ENCODE assay signal across 20 cellular contexts in the genomic region with DNA sequence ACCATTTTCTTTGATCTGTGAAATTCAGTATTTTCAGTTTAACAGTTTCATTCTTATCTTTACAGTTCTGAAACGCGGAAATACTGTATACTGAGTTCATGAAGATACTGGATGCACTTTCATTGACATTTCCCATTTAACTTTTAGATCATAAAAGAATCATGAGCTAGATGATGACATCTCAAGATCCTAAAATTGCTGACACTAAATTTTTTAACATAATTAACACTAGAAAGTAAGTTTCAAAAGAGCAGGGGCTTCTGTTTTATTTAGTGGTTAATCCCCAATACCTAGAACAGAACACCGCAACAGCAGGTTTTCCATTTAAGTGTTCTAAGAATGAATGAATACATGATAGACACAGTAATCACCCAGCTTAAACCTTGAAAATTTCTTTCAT. TPM values are rescaled to one million over a fixed set of nuclear protein-coding genes. Genes with fewer than 3 reads are reported as not detected.
DNase-seq lines count a peak whose midpoint lies in the region; ATAC-seq, FAIRE-seq and TF ChIP-seq lines count a peak whose summit lies in the region.
"Had no signal": no experiment of that assay in that cellular context is flagged by ENCODE, and none has a peak within 500 bp of the region (broad histone marks: within the 10 kb centered on the region; RNA-seq: fewer than 3 reads in every experiment).

No MANE protein-coding gene starts in this region.

- H3K9me3 ChIP-seq in A549, result no peaks in the 10 kb centered on the region
- H3K9me3 ChIP-seq in IMR-90 (ENCODE audit: control insufficient read depth, insufficient read depth, low read length), result no peaks in the 10 kb centered on the region
- H3K9me3 ChIP-seq: Caco-2 had no signal

- H3K4me1 ChIP-seq in A549 (no peaks in the 10 kb centered on the region), IMR-90 (ENCODE audit: control insufficient read depth, insufficient read depth, low read length) (no peaks in the 10 kb centered on the region)
- H3K4me1 ChIP-seq: Caco-2 had no signal

- no peak overlapping the region for H2AK5ac ChIP-seq in IMR-90 (ENCODE audit: low read depth, low read length)

- intact Hi-C loops in IMR-90 (cut with micrococcal nuclease) (no loop called here), left colon (cut with DNase I, micrococcal nuclease) (no loop called here)

- H3K9me1 ChIP-seq in IMR-90 (ENCODE audit: insufficient read depth, low read length), result no peaks in the 10 kb centered on the region

- no peak overlapping the region for H2AK9ac ChIP-seq in IMR-90 (replicated peaks; ENCODE audit: low read depth, low read length, poor library complexity)

- no peak overlapping the region for H3K14ac ChIP-seq in IMR-90 (replicated peaks; ENCODE audit: low read depth, low read length)

- H3K56ac ChIP-seq in IMR-90 (ENCODE audit: extremely low read depth, insufficient read depth, low read length), result no peak overlapping the region

- DNase-seq in A549 (ENCODE audit: low read depth in 1 of 2, low spot score in 1 of 2) (no peak), IMR-90 (no peak), left colon (no peak), NCI-H2081 treated with DMSO at 0.1 percent for 48 hours (lab: John Stamatoyannopoulos, UW) (no peak)
- DNase-seq in activated naive CD4-positive, alpha-beta T cell (lab: John Stamatoyannopoulos, UW), result no peak
- DNase-seq: 8988T; AML-193; Caco-2; Calu3; CD4-positive, alpha-beta T cell; CD8-positive, alpha-beta T cell; DMS79 treated with DMSO at 0.1 percent for 48 hours; GF-D8 had no signal

- H2BK120ac ChIP-seq in IMR-90 (ENCODE audit: low read depth, low read length), result no peak overlapping the region

- FAIRE-seq in A549 (lab: Jason Lieb, UNC), result no peak
- FAIRE-seq: A204.1, D721Med, GM12891, GM19239 had no signal

- no peak overlapping the region for H2BK15ac ChIP-seq in IMR-90 (ENCODE audit: low read depth, low read length)

- H2BK5ac ChIP-seq in IMR-90 (ENCODE audit: low read depth, low read length, poor library complexity, severe bottlenecking), result no peak overlapping the region

- CTCF ChIA-PET in A549 (lab: Yijun Ruan, JAX), result interaction anchor here (1.3 to 3.4 kb wide), 4 partner anchors 10 to 128 kb away, joined by 3 to 15 read pairs (median 4); no protein-coding TSS in a partner anchor
- CTCF ChIA-PET in IMR-90 (lab: Yijun Ruan, JAX), result no interaction called here

- in situ Hi-C loops in IMR-90 (cut with MboI; ENCODE audit: low sequenced_read_pairs), result no loop called here

- no peak overlapping the region for H4K5ac ChIP-seq in IMR-90 (ENCODE audit: low read depth, low read length)

- no peak for TF ChIP-seq RAD21 in A549 (conservative IDR thresholded peaks at IDR 0.05 in 1 of 2, IDR thresholded peaks at IDR 0.05 in 1 of 2)
- no peak for TF ChIP-seq RAD21 in IMR-90 (IDR thresholded peaks at IDR 0.05; ENCODE audit: low read length)

- H2AFZ ChIP-seq in IMR-90 (replicated peaks; ENCODE audit: low read length, poor library complexity), result no peak overlapping the region

- H3K4me2 ChIP-seq in A549, result no peak overlapping the region
- H3K4me2 ChIP-seq in IMR-90 (ENCODE audit: low read depth, low read length), result no peak overlapping the region
- H3K4me2 ChIP-seq: BLaER1 treated with 17β-estradiol and CSF1 and Interleukin-3, amounts not matched to agents 10 nM and 100 nM had no signal

- BruUV-seq in IMR-90 (replicated peaks; lab: Mats Ljungman, UMichigan), result no TSS peak

- no peak for TF ChIP-seq EP300 in A549 (IDR thresholded peaks at IDR 0.05)

- no peak overlapping the region for H3K4me3 ChIP-seq in A549
- no peak overlapping the region for H3K4me3 ChIP-seq in IMR-90 (ENCODE audit: insufficient read depth, low read depth, low read length)
- H3K4me3 ChIP-seq: BLaER1 treated with 17β-estradiol and CSF1 and Interleukin-3, amounts not matched to agents 10 nM and 100 nM had no signal

- H3K27ac ChIP-seq in A549 (no peak overlapping the region), IMR-90 (ENCODE audit: insufficient read depth, low read length) (no peak overlapping the region)
- H3K27ac ChIP-seq: BLaER1 treated with 17β-estradiol and CSF1 and Interleukin-3, amounts not matched to agents 10 nM and 100 nM; C4-2B had no signal

- no peak for TF ChIP-seq POLR2A in A549 (IDR thresholded peaks at IDR 0.05; ENCODE audit: low read length)
- TF ChIP-seq POLR2A in IMR-90 (IDR thresholded peaks at IDR 0.05; ENCODE audit: low read depth, low read length), result no peak

- H3K79me1 ChIP-seq in IMR-90 (ENCODE audit: low read depth in 1 of 2, low read length in 2 of 2), result no peaks in the 10 kb centered on the region

- dilution Hi-C loops in IMR-90 (cut with HindIII; ENCODE audit: low sequenced_read_pairs, unreplicated experiment), result no loop called here

- H4K8ac ChIP-seq in IMR-90 (ENCODE audit: low read depth in 2 of 2, low read length in 2 of 2), result no peak overlapping the region

- H3K27me3 ChIP-seq in IMR-90 (ENCODE audit: control insufficient read depth, insufficient read depth, low read length), result no peaks in the 10 kb centered on the region
- H3K27me3 ChIP-seq: BLaER1 treated with 17β-estradiol and CSF1 and Interleukin-3, amounts not matched to agents 10 nM and 100 nM had no signal

- TF ChIP-seq CTCF in A549 (IDR thresholded peaks at IDR 0.05) (no peak), IMR-90 (conservative IDR thresholded peaks at IDR 0.05; ENCODE audit: low read depth, low read length) (no peak)

- H3K23ac ChIP-seq in IMR-90 (ENCODE audit: low read depth, low read length), result no peak overlapping the region

- POLR2A ChIA-PET in A549 (lab: Yijun Ruan, JAX) (no interaction called here), IMR-90 (lab: Charles Lee; ENCODE audit: unreplicated experiment) (no interaction called here)

- no peak overlapping the region for H3K18ac ChIP-seq in IMR-90 (ENCODE audit: low read depth, low read length)

- no peak for ATAC-seq in A549
- no peak for ATAC-seq in IMR-90 (ENCODE audit: low read depth)
- peak; percentile 46 for ATAC-seq in left colon
- ATAC-seq in HG02759 (IDR thresholded peaks at IDR 0.05; ENCODE audit: unreplicated experiment), result no peak
- ATAC-seq: CD8-positive, alpha-beta T cell had no signal

- no peaks in the 10 kb centered on the region for H4K20me1 ChIP-seq in IMR-90 (ENCODE audit: insufficient read depth, low read length)
- H4K20me1 ChIP-seq: BLaER1 treated with 17β-estradiol and CSF1 and Interleukin-3, amounts not matched to agents 10 nM and 100 nM had no signal

- H3K9ac ChIP-seq in IMR-90 (ENCODE audit: low read depth, low read length), result no peak overlapping the region
- H3K9ac ChIP-seq: BLaER1 treated with 17β-estradiol and CSF1 and Interleukin-3, amounts not matched to agents 10 nM and 100 nM had no signal

- H2BK20ac ChIP-seq in IMR-90 (ENCODE audit: low read depth, low read length), result no peak overlapping the region

- WGBS in A549 (ENCODE audit: missing lambda C conversion rate), result 92% methylated on average over 3 of the region's 3 CpGs
- no CpG with 5 or more reads among the region's 3 CpGs for WGBS in IMR-90 (ENCODE audit: extremely low coverage in 2 of 2, insufficient read length in 1 of 2), 2 experiments

- no peaks in the 10 kb centered on the region for H3K36me3 ChIP-seq in IMR-90 (ENCODE audit: control insufficient read depth, insufficient read depth, low read length)

- H3K4ac ChIP-seq in IMR-90 (ENCODE audit: low read depth, low read length), result no peak overlapping the region

- H4K91ac ChIP-seq in IMR-90 (ENCODE audit: insufficient read depth, low read depth, low read length), result no peak overlapping the region

TF ChIP-seq in A549, 52 proteins besides CTCF, POLR2A, EP300 and RAD21:
- TF ChIP-seq CHD2 (IDR thresholded peaks at IDR 0.05; ENCODE audit: low read length, partially characterized antibody), result no peak
- TF ChIP-seq, protein P1, sequence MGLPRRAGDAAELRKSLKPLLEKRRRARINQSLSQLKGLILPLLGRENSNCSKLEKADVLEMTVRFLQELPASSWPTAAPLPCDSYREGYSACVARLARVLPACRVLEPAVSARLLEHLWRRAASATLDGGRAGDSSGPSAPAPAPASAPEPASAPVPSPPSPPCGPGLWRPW (IDR thresholded peaks at IDR 0.05), result no peak
- TF ChIP-seq MAFK (IDR thresholded peaks at IDR 0.05; ENCODE audit: partially characterized antibody), result peak; percentile 88

TF ChIP-seq in IMR-90, 13 proteins besides CTCF, POLR2A, EP300 and RAD21:
- TF ChIP-seq, protein P2, sequence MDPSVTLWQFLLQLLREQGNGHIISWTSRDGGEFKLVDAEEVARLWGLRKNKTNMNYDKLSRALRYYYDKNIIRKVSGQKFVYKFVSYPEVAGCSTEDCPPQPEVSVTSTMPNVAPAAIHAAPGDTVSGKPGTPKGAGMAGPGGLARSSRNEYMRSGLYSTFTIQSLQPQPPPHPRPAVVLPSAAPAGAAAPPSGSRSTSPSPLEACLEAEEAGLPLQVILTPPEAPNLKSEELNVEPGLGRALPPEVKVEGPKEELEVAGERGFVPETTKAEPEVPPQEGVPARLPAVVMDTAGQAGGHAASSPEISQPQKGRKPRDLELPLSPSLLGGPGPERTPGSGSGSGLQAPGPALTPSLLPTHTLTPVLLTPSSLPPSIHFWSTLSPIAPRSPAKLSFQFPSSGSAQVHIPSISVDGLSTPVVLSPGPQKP (IDR thresholded peaks at IDR 0.05; ENCODE audit: borderline replicate concordance, low read depth, low read length), result no peak
- peak; percentile 86 for TF ChIP-seq MAFK (IDR thresholded peaks at IDR 0.05; ENCODE audit: low read depth, low read length)

RNA-seq across cellular contexts. Expression of a gene that starts 54.2 kb away (rescaled TPM):
- polyA plus RNA-seq in A549 (2011; rRNA removed) (19.5 and 22.2 TPM in 2 replicates), A549 (2017; fragmentation: RNase III; extraction: RNeasy Plus Mini Kit Qiagen cat#74134 plus additional on column Dnase treatment) (16.4 to 18.0 TPM (median 17.1 TPM) in 3 replicates), IMR-90 (2012; rRNA removed) (8.1 and 10.4 TPM in 2 replicates)
- 7.1 and 8.2 TPM in 2 replicates for polyA plus RNA-seq in A549 (2012; cell fraction: cytosol; rRNA removed)
- polyA plus RNA-seq in A549 (2012; cell fraction: nucleus; rRNA removed), result 4.2 and 7.1 TPM in 2 replicates
- 8.4 and 9.3 TPM in 2 replicates for polyA minus RNA-seq in A549 (2011; rRNA and poly(A)+ RNA removed)
- total RNA-seq in IMR-90 (2012; rRNA removed) (19.4 and 28.6 TPM in 2 replicates), left colon (10 to 100 TPM; 21.5 to 22.0 TPM)
- polyA plus RNA-seq in IMR-90 (2012; cell fraction: cytosol; rRNA removed), result 3.2 and 4.4 TPM in 2 replicates
- 1.8 and 9.9 TPM in 2 replicates for polyA plus RNA-seq in IMR-90 (2012; cell fraction: nucleus; rRNA removed; ENCODE audit: low replicate concordance)
